ENCODE assay signal across 9 cellular contexts in the genomic region with DNA sequence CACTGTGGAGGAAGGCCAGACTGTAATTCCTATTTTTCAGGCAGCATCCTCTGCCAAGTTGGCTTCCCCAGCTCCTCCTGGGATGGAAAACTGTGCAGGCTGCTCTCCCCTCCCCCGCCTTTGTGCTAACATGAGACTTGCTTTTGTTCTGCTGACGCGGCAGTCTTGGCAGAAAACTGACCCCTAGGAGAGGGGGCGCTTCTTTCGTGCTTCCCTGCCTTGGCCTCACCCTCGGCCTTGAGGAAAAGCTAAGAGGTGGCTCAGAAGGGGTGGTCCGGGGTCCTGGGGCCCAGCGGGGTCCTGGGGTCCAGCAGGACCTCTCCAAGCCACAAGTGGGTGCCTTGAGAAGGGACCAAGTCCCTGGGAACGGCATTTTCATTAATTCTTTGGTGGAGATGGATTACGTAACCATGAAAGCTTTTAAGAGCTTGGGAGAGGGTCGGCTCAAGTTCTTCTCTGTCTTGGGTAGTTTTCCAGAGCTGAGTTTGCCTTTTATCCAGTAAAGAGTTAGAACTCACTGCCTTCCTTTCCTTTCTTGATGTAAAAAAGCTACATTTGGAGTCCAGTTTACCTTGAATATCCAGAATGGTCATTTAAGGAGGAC. TPM values are rescaled to one million over a fixed set of nuclear protein-coding genes. Genes with fewer than 3 reads are reported as not detected.
A peak's percentile ranks its signal among the peaks of the same experiment; 100 is the strongest.
DNase-seq lines count a peak whose midpoint lies in the region; ATAC-seq and TF ChIP-seq lines count a peak whose summit lies in the region.
"Had no signal": no experiment of that assay in that cellular context is flagged by ENCODE, and none has a peak within 500 bp of the region (broad histone marks: within the 10 kb centered on the region; RNA-seq: fewer than 3 reads in every experiment).

No MANE protein-coding gene starts in this region.

- no peak overlapping the region for H4K8ac ChIP-seq in neuronal stem cell (ENCODE audit: low read depth, low read length)

- H3K36me3 ChIP-seq in neuronal stem cell (replicated peaks in 1 of 2; ENCODE audit: control insufficient read depth in 2 of 2, insufficient read depth in 2 of 2, low read length in 2 of 2) = peaks cover 10 to 78% of the 10 kb centered on the region in 2 donors
- H3K36me3 ChIP-seq in upper lobe of right lung = peaks cover 10% of the 10 kb centered on the region

- no peak overlapping the region for H3K27ac ChIP-seq in neuronal stem cell (replicated peaks; ENCODE audit: low read length)
- peak overlapping the region; percentile 65 for H3K27ac ChIP-seq in upper lobe of right lung
- H3K27ac ChIP-seq: HL-60 had no signal

- no peak overlapping the region for H3K18ac ChIP-seq in neuronal stem cell (ENCODE audit: low read length)

- no peak overlapping the region for H3K4me3 ChIP-seq in neuronal stem cell (ENCODE audit: low read length in 2 of 2)
- H3K4me3 ChIP-seq in upper lobe of right lung = no peak overlapping the region

- H4K91ac ChIP-seq in neuronal stem cell (ENCODE audit: low read depth, low read length, poor library complexity) = no peak overlapping the region

- no peak overlapping the region for H3K4me2 ChIP-seq in neuronal stem cell (ENCODE audit: insufficient read depth, low read length, poor library complexity, severe bottlenecking)

- WGBS in neuronal stem cell (ENCODE audit: extremely low coverage in 2 of 2, insufficient read length in 2 of 2, insufficient replicate concordance in 1 of 2), 2 donors = no CpG with 5 or more reads among the region's 11 CpGs

- peak; percentile 94 for DNase-seq in astrocyte of the hippocampus (ENCODE audit: low read depth, low spot score)
- peak; percentile 87 for DNase-seq in Right ventricle myocardium superior
- DNase-seq in neuronal stem cell (ENCODE audit: low spot score) = peak; percentile 26
- DNase-seq in upper lobe of right lung = no peak
- no peak for DNase-seq in activated naive CD4-positive, alpha-beta T cell treated with anti-CD3 and anti-CD28 coated beads, Interleukin-2, amount 50 U/mL, for 16 hours

- H2BK15ac ChIP-seq in neuronal stem cell (ENCODE audit: low read length) = no peak overlapping the region

- peak overlapping the region; percentile 60 for H2AFZ ChIP-seq in neuronal stem cell (ENCODE audit: low read length)

- no peak overlapping the region for H3K9ac ChIP-seq in neuronal stem cell (ENCODE audit: low read depth, low read length, poor library complexity)

- TF ChIP-seq CTCF in upper lobe of right lung (IDR thresholded peaks at IDR 0.05) = no peak

- H3K79me1 ChIP-seq in neuronal stem cell (ENCODE audit: low read depth, low read length) = peaks cover 2% of the 10 kb centered on the region

- no peak overlapping the region for H2BK12ac ChIP-seq in neuronal stem cell (ENCODE audit: low read length)

- H3K14ac ChIP-seq in neuronal stem cell (ENCODE audit: low read length) = no peak overlapping the region

- H3K23ac ChIP-seq in neuronal stem cell (ENCODE audit: low read depth, low read length, poor library complexity) = no peak overlapping the region

- no peak overlapping the region for H3K4ac ChIP-seq in neuronal stem cell (ENCODE audit: low read length)

- no peak overlapping the region for H2AK5ac ChIP-seq in neuronal stem cell (ENCODE audit: low read depth, low read length)

- no peak overlapping the region for H2BK5ac ChIP-seq in neuronal stem cell (ENCODE audit: low read length)

- peaks cover 11 to 13% of the 10 kb centered on the region in 2 donors for H3K4me1 ChIP-seq in neuronal stem cell (ENCODE audit: control insufficient read depth in 2 of 2, insufficient read depth in 1 of 2, low read depth in 1 of 2, low read length in 2 of 2)
- peaks cover 18% of the 10 kb centered on the region for H3K4me1 ChIP-seq in upper lobe of right lung

- ATAC-seq in Right ventricle myocardium superior (ENCODE audit: poor library complexity) (peak; percentile 94), upper lobe of right lung (peak; percentile 58), HG03432 (IDR thresholded peaks at IDR 0.05; ENCODE audit: unreplicated experiment) (no peak), GM19397 (IDR thresholded peaks at IDR 0.05; ENCODE audit: unreplicated experiment) (no peak)
- ATAC-seq: activated CD4-positive, CD25-positive, alpha-beta regulatory T cell treated with anti-CD3 and anti-CD28 coated beads, Interleukin-2, amount 50 U/mL, for 24 hours had no signal

- no peaks in the 10 kb centered on the region for H3K9me3 ChIP-seq in neuronal stem cell (replicated peaks in 1 of 2; ENCODE audit: control insufficient read depth in 2 of 2, insufficient read depth in 1 of 2, low read depth in 1 of 2, low read length in 2 of 2)
- no peaks in the 10 kb centered on the region for H3K9me3 ChIP-seq in upper lobe of right lung

- H3K27me3 ChIP-seq in neuronal stem cell (ENCODE audit: control insufficient read depth in 3 of 3, insufficient read depth in 3 of 3, low read depth in 1 of 3, low read length in 3 of 3) (no peaks in the 10 kb centered on the region), upper lobe of right lung (no peaks in the 10 kb centered on the region)

- H2BK120ac ChIP-seq in neuronal stem cell (ENCODE audit: low read depth, low read length) = no peak overlapping the region

- intact Hi-C loops in Right ventricle myocardium superior (cut with DNase I) (no loop called here), upper lobe of right lung (cut with DNase I) (no loop called here)

RNA-seq across cellular contexts. Expression of a gene that starts 51.0 kb away (rescaled TPM):
- total RNA-seq in Right ventricle myocardium superior (5.3 TPM), upper lobe of right lung (46.2 TPM)
- 24.7 TPM for polyA plus RNA-seq in neuronal stem cell (2013, experiment 1 of 2)
- 25.6 TPM for polyA plus RNA-seq in neuronal stem cell (2013, experiment 2 of 2)

Comparison
In these comparisons a context has a peak if more than half of its experiments do, and no peak if none do; other contexts are left out.
1. DNase-seq: peak in astrocyte of the hippocampus (single experiment), Right ventricle myocardium superior (single experiment) and neuronal stem cell (single experiment); none in upper lobe of right lung (single experiment) and activated naive CD4-positive, alpha-beta T cell treated with anti-CD3 and anti-CD28 coated beads, Interleukin-2, amount 50 U/mL, for 16 hours (single experiment).
2. ATAC-seq: peak in Right ventricle myocardium superior (single experiment) and upper lobe of right lung (single experiment); none in HG03432 (single experiment) and GM19397 (single experiment).